Comparison of ENCODE assay signal across 1 cellular context in genomic region chr20:53597085-53597482, GRCh38.
TF ChIP-seq lines count a peak whose summit lies in the region.

No MANE protein-coding gene starts in this region.

TF ChIP-seq in GM12878, 131 proteins besides CTCF, POLR2A, EP300 and RAD21 (continued from another document):
- TF ChIP-seq PRDM15 (CRISPR knock-in tag; IDR thresholded peaks at IDR 0.05) (no peak), ZBTB4 (CRISPR knock-in tag; IDR thresholded peaks at IDR 0.05) (no peak)
TF ChIP-seq in GM12878: peak in this region for 2.
